8 cellular contexts compared by ENCODE assay signal in the genomic region with DNA sequence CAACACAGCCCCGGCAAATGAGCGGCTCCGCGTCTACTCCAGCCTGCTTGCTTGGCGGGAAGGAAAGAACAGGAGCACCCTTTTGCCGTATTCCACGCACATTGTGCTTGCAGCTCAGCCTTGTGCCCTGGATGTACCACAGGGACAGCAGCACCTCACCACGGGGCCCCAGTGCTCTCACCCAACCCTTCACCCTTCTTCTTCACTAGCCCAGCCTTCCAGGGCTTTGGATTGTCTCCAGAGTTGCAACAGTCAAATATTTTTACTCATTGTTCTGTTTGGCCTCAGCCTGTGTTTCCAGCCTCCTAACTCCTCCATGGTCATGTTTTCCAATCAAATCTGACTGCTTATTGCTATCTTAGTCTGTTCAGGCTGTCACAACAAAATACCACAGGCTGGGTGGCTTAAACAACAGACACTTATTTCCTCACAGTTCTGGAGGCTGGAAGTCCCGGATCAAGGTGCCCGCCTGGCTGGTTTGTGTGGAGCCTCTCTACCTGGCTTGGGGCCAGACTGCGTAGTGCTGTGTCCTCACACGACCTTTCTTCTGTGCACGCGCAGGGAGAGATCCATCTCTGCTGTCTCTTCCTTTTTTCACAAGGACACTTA.
DNase-seq lines count a peak whose midpoint lies in the region; ATAC-seq, FAIRE-seq and TF ChIP-seq lines count a peak whose summit lies in the region.

No MANE protein-coding gene starts in this region.

- H3K36me3 ChIP-seq in testis (ENCODE audit: low read depth, missing control alignments), result no peaks in the 10 kb centered on the region

- DNase-seq in LoVo (ENCODE audit: low spot score) (peak; percentile 3), SHP77 (lab: John Stamatoyannopoulos, UW) (peak; percentile 78 to 87), glomerular visceral epithelial cell (ENCODE audit: extremely low spot score) (peak; percentile 47), testis (peak; percentile 82), amniotic stem cell (lab: John Stamatoyannopoulos, UW) (no peak), GM19239 (ENCODE audit: insufficient read length, low spot score) (no peak)
- no peak for DNase-seq in stimulated activated naive CD4-positive, alpha-beta T cell (lab: John Stamatoyannopoulos, UW)

- intact Hi-C loops in testis (cut with DNase I; ENCODE audit: low total_unique reads), result no loop called here

- H3K4me1 ChIP-seq in testis, result peaks cover 8% of the 10 kb centered on the region

- 37 to 41% methylated on average over 13 to 14 of the region's 14 CpGs for WGBS in testis, 2 donors

- no peak for TF ChIP-seq POLR2A in testis (IDR thresholded peaks at IDR 0.05)

- H3K27me3 ChIP-seq in testis, result no peaks in the 10 kb centered on the region

- ATAC-seq in HG02870 (IDR thresholded peaks at IDR 0.05; ENCODE audit: unreplicated experiment), result no peak

- no peak for FAIRE-seq in GM19239 (lab: Jason Lieb, UNC)

- no peaks in the 10 kb centered on the region for H3K9me3 ChIP-seq in testis

- no peak overlapping the region for H3K4me3 ChIP-seq in testis

- no peak overlapping the region for H3K27ac ChIP-seq in testis

- no peak for TF ChIP-seq CTCF in testis (IDR thresholded peaks at IDR 0.05)

Comparison
In these comparisons a context has a peak if more than half of its experiments do, and no peak if none do; other contexts are left out.
1. DNase-seq: peak in LoVo (single experiment), SHP77 (2 of 2), glomerular visceral epithelial cell (single experiment) and testis (single experiment); none in stimulated activated naive CD4-positive, alpha-beta T cell (0 of 6), amniotic stem cell (single experiment) and GM19239 (single experiment).